8 cellular contexts compared by ENCODE assay signal in the genomic region with DNA sequence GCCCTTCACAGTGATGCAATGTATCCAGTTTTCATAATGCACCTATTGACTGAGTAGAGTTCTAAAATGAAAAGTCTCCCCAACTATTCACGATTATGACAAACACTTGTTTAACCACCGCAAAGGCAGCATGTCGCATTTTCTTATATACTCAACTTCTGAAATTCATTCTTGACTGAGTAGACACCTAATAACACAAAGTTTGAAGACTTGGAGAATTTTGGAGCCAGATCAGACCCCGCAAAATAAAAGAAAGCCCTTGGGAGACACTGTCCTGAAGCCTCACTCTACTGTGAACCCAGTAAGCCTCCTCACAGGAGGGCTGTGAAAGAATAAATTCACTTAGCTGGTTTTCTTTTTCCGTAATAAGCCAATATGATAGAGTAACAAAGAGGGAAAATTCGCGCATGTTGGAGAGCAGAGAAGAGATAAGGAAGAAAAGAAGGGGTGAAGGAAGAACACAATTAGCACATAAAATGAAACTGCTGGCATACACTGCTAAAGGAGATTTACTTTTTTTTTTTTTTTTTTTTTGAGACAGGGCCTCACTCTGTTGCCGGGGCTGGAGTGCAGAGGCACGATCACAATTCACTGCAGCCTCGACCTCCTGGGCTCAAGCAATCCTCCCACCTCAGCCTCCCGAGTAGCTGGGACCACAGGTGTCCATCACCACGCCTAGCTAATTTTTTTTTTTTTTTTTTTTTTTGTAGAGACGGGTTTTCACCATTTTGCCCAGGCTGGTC. TPM values are rescaled to one million over a fixed set of nuclear protein-coding genes. Genes with fewer than 3 reads are reported as not detected.
A peak's percentile ranks its signal among the peaks of the same experiment; 100 is the strongest.
DNase-seq lines count a peak whose midpoint lies in the region; ATAC-seq, FAIRE-seq and TF ChIP-seq lines count a peak whose summit lies in the region.

No MANE protein-coding gene starts in this region.

- H3K9me3 Mint-ChIP-seq in CD4-positive, CD25-positive, alpha-beta regulatory T cell, result peaks cover 0 to 3% (median 0%) of the 10 kb centered on the region in 7 donors
- no peaks in the 10 kb centered on the region for H3K9me3 Mint-ChIP-seq in IgD-negative memory B cell
- H3K9me3 Mint-ChIP-seq in effector memory CD8-positive, alpha-beta T cell, result no peaks in the 10 kb centered on the region

- intact Hi-C loops in aorta (cut with DNase I), result no loop called here

- H3K4me1 Mint-ChIP-seq in CD4-positive, CD25-positive, alpha-beta regulatory T cell, result peaks cover 5 to 21% (median 10%) of the 10 kb centered on the region in 4 donors
- H3K4me1 Mint-ChIP-seq in IgD-negative memory B cell, result peaks cover 0 to 13% (median 2%) of the 10 kb centered on the region in 3 donors
- peaks cover 18 to 29% of the 10 kb centered on the region in 2 donors for H3K4me1 Mint-ChIP-seq in effector memory CD8-positive, alpha-beta T cell (ENCODE audit: low read depth in 2 of 2)

- no peaks in the 10 kb centered on the region for H3K36me3 ChIP-seq in CD4-positive, CD25-positive, alpha-beta regulatory T cell (ENCODE audit: control insufficient read depth, insufficient read depth, low read length)
- H3K36me3 ChIP-seq in neutrophil (no peaks in the 10 kb centered on the region), aorta (ENCODE audit: control insufficient read depth in 1 of 2, insufficient read depth in 2 of 2, low read length in 1 of 2) (no peaks in the 10 kb centered on the region)

- no peak for DNase-seq in CD4-positive, CD25-positive, alpha-beta regulatory T cell
- DNase-seq in effector memory CD8-positive, alpha-beta T cell, result no peak
- DNase-seq in DMS153 (lab: John Stamatoyannopoulos, UW) (no peak), aorta (no peak), RCC 7860 (ENCODE audit: low spot score) (no peak)

- no peaks in the 10 kb centered on the region for H3K9me3 ChIP-seq in CD4-positive, CD25-positive, alpha-beta regulatory T cell (ENCODE audit: control insufficient read depth in 2 of 2, low read length in 2 of 2)
- H3K9me3 ChIP-seq in neutrophil, result no peaks in the 10 kb centered on the region
- H3K9me3 ChIP-seq in aorta (ENCODE audit: control insufficient read depth, low read length), result no peaks in the 10 kb centered on the region

- peaks cover 20% of the 10 kb centered on the region for H3K4me1 ChIP-seq in CD4-positive, CD25-positive, alpha-beta regulatory T cell (ENCODE audit: control insufficient read depth, insufficient read depth, low read length, poor library complexity, severe bottlenecking)
- H3K4me1 ChIP-seq in neutrophil (ENCODE audit: control insufficient read depth in 1 of 2, insufficient read depth in 1 of 2, low read depth in 1 of 2, low read length in 1 of 2) (peaks cover 20 to 23% of the 10 kb centered on the region in 2 experiments), aorta (ENCODE audit: control insufficient read depth in 1 of 2, insufficient read depth in 2 of 2, low read length in 2 of 2) (no peaks in the 10 kb centered on the region)

- H3K4me3 Mint-ChIP-seq in CD4-positive, CD25-positive, alpha-beta regulatory T cell, result peak overlapping the region in 3 of 4 donors; percentile 59 to 70 (median 69)
- peak overlapping the region; percentile 19 to 71 (median 41) for H3K4me3 Mint-ChIP-seq in IgD-negative memory B cell
- H3K4me3 Mint-ChIP-seq in effector memory CD8-positive, alpha-beta T cell, result peak overlapping the region; percentile 86 to 89

- no peak overlapping the region for H3K4me3 ChIP-seq in CD4-positive, CD25-positive, alpha-beta regulatory T cell (ENCODE audit: low read depth, low read length)
- peak overlapping the region; percentile 55 to 62 for H3K4me3 ChIP-seq in neutrophil (ENCODE audit: low read depth in 1 of 2, low read length in 1 of 2)
- peak overlapping the region in 1 of 2 donors; percentile 46 for H3K4me3 ChIP-seq in aorta (ENCODE audit: low read length in 2 of 2)

- TF ChIP-seq CTCF in neutrophil (IDR thresholded peaks at IDR 0.05), result no peak

- no peak overlapping the region for H3K27ac ChIP-seq in CD4-positive, CD25-positive, alpha-beta regulatory T cell (ENCODE audit: insufficient read depth, low read length, poor library complexity, severe bottlenecking)
- H3K27ac ChIP-seq in neutrophil (no peak overlapping the region), aorta (ENCODE audit: low read depth in 1 of 2, low read length in 2 of 2) (no peak overlapping the region)

- WGBS in aorta, 2 donors, result 49 to 63% methylated on average over 13 of the region's 13 CpGs

- peaks cover 60% of the 10 kb centered on the region for H3K27me3 ChIP-seq in CD4-positive, CD25-positive, alpha-beta regulatory T cell (ENCODE audit: control insufficient read depth, insufficient read depth, low read length)
- H3K27me3 ChIP-seq in neutrophil (peaks cover 49% of the 10 kb centered on the region), aorta (ENCODE audit: control insufficient read depth in 1 of 2, insufficient read depth in 2 of 2, low read length in 1 of 2) (no peaks in the 10 kb centered on the region)

- no peak for FAIRE-seq in RCC 7860 (lab: Jason Lieb, UNC)

- H3K27ac Mint-ChIP-seq in CD4-positive, CD25-positive, alpha-beta regulatory T cell, result no peak overlapping the region
- no peak overlapping the region for H3K27ac Mint-ChIP-seq in IgD-negative memory B cell
- H3K27ac Mint-ChIP-seq in effector memory CD8-positive, alpha-beta T cell, result peak overlapping the region; percentile 8

- ATAC-seq in CD4-positive, CD25-positive, alpha-beta regulatory T cell (ENCODE audit: low read depth in 2 of 2), result no peak
- no peak for ATAC-seq in effector memory CD8-positive, alpha-beta T cell (replicated peaks)
- no peak for ATAC-seq in aorta (ENCODE audit: low FRiP score)
- ATAC-seq in GM21447 (IDR thresholded peaks at IDR 0.05; ENCODE audit: unreplicated experiment), result no peak

- H3K27me3 Mint-ChIP-seq in CD4-positive, CD25-positive, alpha-beta regulatory T cell, result peaks cover 78% of the 10 kb centered on the region
- peaks cover 50% of the 10 kb centered on the region for H3K27me3 Mint-ChIP-seq in IgD-negative memory B cell
- peaks cover 21 to 50% of the 10 kb centered on the region in 2 donors for H3K27me3 Mint-ChIP-seq in effector memory CD8-positive, alpha-beta T cell

- no peaks in the 10 kb centered on the region for H3K36me3 Mint-ChIP-seq in CD4-positive, CD25-positive, alpha-beta regulatory T cell
- H3K36me3 Mint-ChIP-seq in IgD-negative memory B cell, result peaks cover 2% of the 10 kb centered on the region
- H3K36me3 Mint-ChIP-seq in effector memory CD8-positive, alpha-beta T cell (ENCODE audit: insufficient read depth), result peaks cover 4% of the 10 kb centered on the region

RNA-seq across cellular contexts. Expression of a gene that starts 0.5 kb away (rescaled TPM):
- total RNA-seq in CD4-positive, CD25-positive, alpha-beta regulatory T cell, result 0.39 TPM
- polyA plus RNA-seq in CD4-positive, CD25-positive, alpha-beta regulatory T cell, result under 1 TPM in 1 of 4 donors, not detected in 3; 0.40 TPM
- polyA plus RNA-seq in IgD-negative memory B cell (not detected), aorta (under 1 TPM; 0.50 to 1.00 TPM)
- 10 to 100 TPM in 1 of 2 donors, 1 to 10 TPM in 1; 1.6 to 15.1 TPM for total RNA-seq in aorta

RNA-seq across cellular contexts. Expression of a gene that starts 13.5 kb away (rescaled TPM):
- total RNA-seq in CD4-positive, CD25-positive, alpha-beta regulatory T cell, result 24.0 TPM
- 10 to 100 TPM; 46.6 to 65.3 (median 55.6) TPM for polyA plus RNA-seq in CD4-positive, CD25-positive, alpha-beta regulatory T cell
- polyA plus RNA-seq in IgD-negative memory B cell (35.1 TPM), aorta (10 to 100 TPM; 16.0 to 27.8 TPM)
- total RNA-seq in aorta, result 10 to 100 TPM; 23.0 to 26.9 TPM

Comparison
In these comparisons a context has a peak if more than half of its experiments do, and no peak if none do; other contexts are left out.
1. H3K27ac Mint-ChIP-seq: peak in effector memory CD8-positive, alpha-beta T cell (2 of 2); none in CD4-positive, CD25-positive, alpha-beta regulatory T cell (0 of 3) and IgD-negative memory B cell (0 of 3).
2. Peak in every context shown above with its lines, with median percentiles within 50 percentile points of each other: H3K4me3 Mint-ChIP-seq.